ENCODE assay signal across 1 cellular context in the genomic region with DNA sequence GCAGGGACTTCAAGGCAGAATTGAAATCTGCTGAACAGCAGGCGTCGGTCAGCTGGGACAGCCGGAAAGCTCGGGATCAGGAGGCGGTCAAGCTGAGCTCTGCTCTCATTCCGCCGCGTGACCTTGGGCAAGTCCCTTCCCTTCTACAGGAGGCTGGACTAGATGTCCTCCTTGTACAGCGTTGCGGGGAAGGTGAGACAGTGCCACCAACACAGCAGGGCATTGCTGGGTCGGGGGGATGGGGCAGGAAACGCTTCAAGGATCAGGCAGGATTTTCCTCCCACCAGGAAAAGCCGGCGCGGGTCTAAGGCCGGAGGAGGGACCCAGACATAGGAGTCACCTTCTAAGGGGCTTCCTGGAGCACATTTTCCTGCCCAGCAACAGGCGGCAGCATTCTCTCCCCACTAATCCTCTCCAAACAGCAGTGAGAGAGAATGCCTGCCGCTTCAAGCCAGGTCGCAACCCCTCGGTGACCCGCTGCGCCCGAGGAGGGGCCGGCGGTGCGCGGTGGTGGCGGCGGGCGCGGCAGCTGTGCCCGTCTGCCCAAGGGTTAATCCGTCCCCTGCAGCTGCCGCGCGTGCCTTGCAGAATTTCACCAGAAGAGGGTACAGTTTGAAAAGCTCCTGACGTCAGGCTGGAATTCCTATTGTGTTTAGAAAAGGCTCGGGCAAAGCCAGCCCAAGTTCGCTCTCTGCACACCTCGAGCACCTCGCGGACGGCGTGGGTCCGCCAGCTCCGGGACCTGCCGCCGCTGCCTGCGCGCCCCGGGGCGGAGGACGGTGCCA.
A peak's percentile ranks its signal among the peaks of the same experiment; 100 is the strongest.
TF ChIP-seq lines count a peak whose summit lies in the region.

A gene with protein sequence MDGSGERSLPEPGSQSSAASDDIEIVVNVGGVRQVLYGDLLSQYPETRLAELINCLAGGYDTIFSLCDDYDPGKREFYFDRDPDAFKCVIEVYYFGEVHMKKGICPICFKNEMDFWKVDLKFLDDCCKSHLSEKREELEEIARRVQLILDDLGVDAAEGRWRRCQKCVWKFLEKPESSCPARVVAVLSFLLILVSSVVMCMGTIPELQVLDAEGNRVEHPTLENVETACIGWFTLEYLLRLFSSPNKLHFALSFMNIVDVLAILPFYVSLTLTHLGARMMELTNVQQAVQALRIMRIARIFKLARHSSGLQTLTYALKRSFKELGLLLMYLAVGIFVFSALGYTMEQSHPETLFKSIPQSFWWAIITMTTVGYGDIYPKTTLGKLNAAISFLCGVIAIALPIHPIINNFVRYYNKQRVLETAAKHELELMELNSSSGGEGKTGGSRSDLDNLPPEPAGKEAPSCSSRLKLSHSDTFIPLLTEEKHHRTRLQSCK (plus strand): TSS at position 644 of the 785 bp plus-strand sequence. CDS start 493 bp downstream, outside the sequence.

TF ChIP-seq in HepG2, 621 proteins besides CTCF, POLR2A, EP300 and RAD21 (continued from another document):
- TF ChIP-seq, protein P1, sequence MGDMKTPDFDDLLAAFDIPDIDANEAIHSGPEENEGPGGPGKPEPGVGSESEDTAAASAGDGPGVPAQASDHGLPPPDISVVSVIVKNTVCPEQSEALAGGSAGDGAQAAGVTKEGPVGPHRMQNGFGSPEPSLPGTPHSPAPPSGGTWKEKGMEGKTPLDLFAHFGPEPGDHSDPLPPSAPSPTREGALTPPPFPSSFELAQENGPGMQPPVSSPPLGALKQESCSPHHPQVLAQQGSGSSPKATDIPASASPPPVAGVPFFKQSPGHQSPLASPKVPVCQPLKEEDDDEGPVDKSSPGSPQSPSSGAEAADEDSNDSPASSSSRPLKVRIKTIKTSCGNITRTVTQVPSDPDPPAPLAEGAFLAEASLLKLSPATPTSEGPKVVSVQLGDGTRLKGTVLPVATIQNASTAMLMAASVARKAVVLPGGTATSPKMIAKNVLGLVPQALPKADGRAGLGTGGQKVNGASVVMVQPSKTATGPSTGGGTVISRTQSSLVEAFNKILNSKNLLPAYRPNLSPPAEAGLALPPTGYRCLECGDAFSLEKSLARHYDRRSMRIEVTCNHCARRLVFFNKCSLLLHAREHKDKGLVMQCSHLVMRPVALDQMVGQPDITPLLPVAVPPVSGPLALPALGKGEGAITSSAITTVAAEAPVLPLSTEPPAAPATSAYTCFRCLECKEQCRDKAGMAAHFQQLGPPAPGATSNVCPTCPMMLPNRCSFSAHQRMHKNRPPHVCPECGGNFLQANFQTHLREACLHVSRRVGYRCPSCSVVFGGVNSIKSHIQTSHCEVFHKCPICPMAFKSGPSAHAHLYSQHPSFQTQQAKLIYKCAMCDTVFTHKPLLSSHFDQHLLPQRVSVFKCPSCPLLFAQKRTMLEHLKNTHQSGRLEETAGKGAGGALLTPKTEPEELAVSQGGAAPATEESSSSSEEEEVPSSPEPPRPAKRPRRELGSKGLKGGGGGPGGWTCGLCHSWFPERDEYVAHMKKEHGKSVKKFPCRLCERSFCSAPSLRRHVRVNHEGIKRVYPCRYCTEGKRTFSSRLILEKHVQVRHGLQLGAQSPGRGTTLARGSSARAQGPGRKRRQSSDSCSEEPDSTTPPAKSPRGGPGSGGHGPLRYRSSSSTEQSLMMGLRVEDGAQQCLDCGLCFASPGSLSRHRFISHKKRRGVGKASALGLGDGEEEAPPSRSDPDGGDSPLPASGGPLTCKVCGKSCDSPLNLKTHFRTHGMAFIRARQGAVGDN (CRISPR knock-in tag; IDR thresholded peaks at IDR 0.05), result peak; percentile 36
- TF ChIP-seq, protein P2, sequence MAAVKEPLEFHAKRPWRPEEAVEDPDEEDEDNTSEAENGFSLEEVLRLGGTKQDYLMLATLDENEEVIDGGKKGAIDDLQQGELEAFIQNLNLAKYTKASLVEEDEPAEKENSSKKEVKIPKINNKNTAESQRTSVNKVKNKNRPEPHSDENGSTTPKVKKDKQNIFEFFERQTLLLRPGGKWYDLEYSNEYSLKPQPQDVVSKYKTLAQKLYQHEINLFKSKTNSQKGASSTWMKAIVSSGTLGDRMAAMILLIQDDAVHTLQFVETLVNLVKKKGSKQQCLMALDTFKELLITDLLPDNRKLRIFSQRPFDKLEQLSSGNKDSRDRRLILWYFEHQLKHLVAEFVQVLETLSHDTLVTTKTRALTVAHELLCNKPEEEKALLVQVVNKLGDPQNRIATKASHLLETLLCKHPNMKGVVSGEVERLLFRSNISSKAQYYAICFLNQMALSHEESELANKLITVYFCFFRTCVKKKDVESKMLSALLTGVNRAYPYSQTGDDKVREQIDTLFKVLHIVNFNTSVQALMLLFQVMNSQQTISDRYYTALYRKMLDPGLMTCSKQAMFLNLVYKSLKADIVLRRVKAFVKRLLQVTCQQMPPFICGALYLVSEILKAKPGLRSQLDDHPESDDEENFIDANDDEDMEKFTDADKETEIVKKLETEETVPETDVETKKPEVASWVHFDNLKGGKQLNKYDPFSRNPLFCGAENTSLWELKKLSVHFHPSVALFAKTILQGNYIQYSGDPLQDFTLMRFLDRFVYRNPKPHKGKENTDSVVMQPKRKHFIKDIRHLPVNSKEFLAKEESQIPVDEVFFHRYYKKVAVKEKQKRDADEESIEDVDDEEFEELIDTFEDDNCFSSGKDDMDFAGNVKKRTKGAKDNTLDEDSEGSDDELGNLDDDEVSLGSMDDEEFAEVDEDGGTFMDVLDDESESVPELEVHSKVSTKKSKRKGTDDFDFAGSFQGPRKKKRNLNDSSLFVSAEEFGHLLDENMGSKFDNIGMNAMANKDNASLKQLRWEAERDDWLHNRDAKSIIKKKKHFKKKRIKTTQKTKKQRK (IDR thresholded peaks at IDR 0.05; ENCODE audit: low read length), result no peak
- no peak for TF ChIP-seq ZNF547 (CRISPR knock-in tag; IDR thresholded peaks at IDR 0.05)
- TF ChIP-seq, protein P3, sequence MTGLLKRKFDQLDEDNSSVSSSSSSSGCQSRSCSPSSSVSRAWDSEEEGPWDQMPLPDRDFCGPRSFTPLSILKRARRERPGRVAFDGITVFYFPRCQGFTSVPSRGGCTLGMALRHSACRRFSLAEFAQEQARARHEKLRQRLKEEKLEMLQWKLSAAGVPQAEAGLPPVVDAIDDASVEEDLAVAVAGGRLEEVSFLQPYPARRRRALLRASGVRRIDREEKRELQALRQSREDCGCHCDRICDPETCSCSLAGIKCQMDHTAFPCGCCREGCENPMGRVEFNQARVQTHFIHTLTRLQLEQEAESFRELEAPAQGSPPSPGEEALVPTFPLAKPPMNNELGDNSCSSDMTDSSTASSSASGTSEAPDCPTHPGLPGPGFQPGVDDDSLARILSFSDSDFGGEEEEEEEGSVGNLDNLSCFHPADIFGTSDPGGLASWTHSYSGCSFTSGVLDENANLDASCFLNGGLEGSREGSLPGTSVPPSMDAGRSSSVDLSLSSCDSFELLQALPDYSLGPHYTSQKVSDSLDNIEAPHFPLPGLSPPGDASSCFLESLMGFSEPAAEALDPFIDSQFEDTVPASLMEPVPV (CRISPR knock-in tag; IDR thresholded peaks at IDR 0.05), result 0 out of 2 replicates have a peak, but pooled peaks have one; percentile 28
- peak; percentile 38; the same call in 1 of the 2 replicates for TF ChIP-seq SOX5 (CRISPR knock-in tag; IDR thresholded peaks at IDR 0.05; ENCODE audit: borderline replicate concordance)
- TF ChIP-seq ISL2 (CRISPR knock-in tag; IDR thresholded peaks at IDR 0.05), result no peak
- 0 out of 2 replicates have a peak, but pooled peaks have one; percentile 53 for TF ChIP-seq RFX5 (IDR thresholded peaks at IDR 0.05; ENCODE audit: low read depth, low read length)
- no peak for TF ChIP-seq SOX13 (IDR thresholded peaks at IDR 0.05)
- TF ChIP-seq SOX13 (CRISPR knock-in tag; conservative IDR thresholded peaks at IDR 0.05 in 1 of 2, IDR thresholded peaks at IDR 0.05 in 1 of 2), result peak in 1 of 2 experiments; percentile 49; a peak in 1 of 4 replicates
- TF ChIP-seq MTF2 (CRISPR knock-in tag; IDR thresholded peaks at IDR 0.05; ENCODE audit: borderline replicate concordance), result no peak
- TF ChIP-seq, protein P4, sequence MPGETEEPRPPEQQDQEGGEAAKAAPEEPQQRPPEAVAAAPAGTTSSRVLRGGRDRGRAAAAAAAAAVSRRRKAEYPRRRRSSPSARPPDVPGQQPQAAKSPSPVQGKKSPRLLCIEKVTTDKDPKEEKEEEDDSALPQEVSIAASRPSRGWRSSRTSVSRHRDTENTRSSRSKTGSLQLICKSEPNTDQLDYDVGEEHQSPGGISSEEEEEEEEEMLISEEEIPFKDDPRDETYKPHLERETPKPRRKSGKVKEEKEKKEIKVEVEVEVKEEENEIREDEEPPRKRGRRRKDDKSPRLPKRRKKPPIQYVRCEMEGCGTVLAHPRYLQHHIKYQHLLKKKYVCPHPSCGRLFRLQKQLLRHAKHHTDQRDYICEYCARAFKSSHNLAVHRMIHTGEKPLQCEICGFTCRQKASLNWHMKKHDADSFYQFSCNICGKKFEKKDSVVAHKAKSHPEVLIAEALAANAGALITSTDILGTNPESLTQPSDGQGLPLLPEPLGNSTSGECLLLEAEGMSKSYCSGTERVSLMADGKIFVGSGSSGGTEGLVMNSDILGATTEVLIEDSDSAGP (CRISPR knock-in tag; IDR thresholded peaks at IDR 0.05; ENCODE audit: borderline replicate concordance), result 0 out of 2 replicates have a peak, but pooled peaks have one; percentile 49
- TF ChIP-seq, protein P5, sequence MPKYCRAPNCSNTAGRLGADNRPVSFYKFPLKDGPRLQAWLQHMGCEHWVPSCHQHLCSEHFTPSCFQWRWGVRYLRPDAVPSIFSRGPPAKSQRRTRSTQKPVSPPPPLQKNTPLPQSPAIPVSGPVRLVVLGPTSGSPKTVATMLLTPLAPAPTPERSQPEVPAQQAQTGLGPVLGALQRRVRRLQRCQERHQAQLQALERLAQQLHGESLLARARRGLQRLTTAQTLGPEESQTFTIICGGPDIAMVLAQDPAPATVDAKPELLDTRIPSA (CRISPR knock-in tag; IDR thresholded peaks at IDR 0.05; ENCODE audit: borderline replicate concordance), result 0 out of 2 replicates have a peak, but pooled peaks have one; percentile 26
- peak; percentile 38; the same call in 1 of the 2 replicates for TF ChIP-seq ZNF777 (CRISPR knock-in tag; IDR thresholded peaks at IDR 0.05)
- TF ChIP-seq, protein P6, sequence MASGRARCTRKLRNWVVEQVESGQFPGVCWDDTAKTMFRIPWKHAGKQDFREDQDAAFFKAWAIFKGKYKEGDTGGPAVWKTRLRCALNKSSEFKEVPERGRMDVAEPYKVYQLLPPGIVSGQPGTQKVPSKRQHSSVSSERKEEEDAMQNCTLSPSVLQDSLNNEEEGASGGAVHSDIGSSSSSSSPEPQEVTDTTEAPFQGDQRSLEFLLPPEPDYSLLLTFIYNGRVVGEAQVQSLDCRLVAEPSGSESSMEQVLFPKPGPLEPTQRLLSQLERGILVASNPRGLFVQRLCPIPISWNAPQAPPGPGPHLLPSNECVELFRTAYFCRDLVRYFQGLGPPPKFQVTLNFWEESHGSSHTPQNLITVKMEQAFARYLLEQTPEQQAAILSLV (CRISPR knock-in tag; IDR thresholded peaks at IDR 0.05; ENCODE audit: borderline replicate concordance), result peak; percentile 32; the same call in 1 of the 2 replicates
- no peak for TF ChIP-seq ONECUT2 (CRISPR knock-in tag; IDR thresholded peaks at IDR 0.05)
- TF ChIP-seq HNRNPL (IDR thresholded peaks at IDR 0.05; ENCODE audit: low read depth, low read length), result 0 out of 2 replicates have a peak, but pooled peaks have one; percentile 56
- peak; percentile 44; the same call in 1 of the 2 replicates for TF ChIP-seq KDM2A (CRISPR knock-in tag; IDR thresholded peaks at IDR 0.05; ENCODE audit: borderline replicate concordance, low read depth)
TF ChIP-seq in HepG2: peak in this region for 36.
